In genomic region chr14:93332853-93333630, GRCh38 we compare ENCODE assay signal across 8 cellular contexts.
A peak's percentile ranks its signal among the peaks of the same experiment; 100 is the strongest.
DNase-seq lines count a peak whose midpoint lies in the region; ATAC-seq lines count a peak whose summit lies in the region.

Gene BTBD7 (minus strand): TSS chr14:93333036. CDS start chr14:93296051, 36,985 bp downstream.

- peaks cover 44% of the 10 kb centered on the region for H4K20me1 ChIP-seq in BLaER1

- H3K27ac ChIP-seq in BLaER1 (peak within 1 kb of the TSS; percentile 95), cingulate gyrus (ENCODE audit: low read depth, low read length) (peak within 1 kb of the TSS; percentile 91), layer of hippocampus (ENCODE audit: low read depth, low read length) (peak within 1 kb of the TSS; percentile 94)

- H3K36me3 ChIP-seq in BLaER1: peaks cover 19% of the 10 kb centered on the region

- ATAC-seq in GM19324 (IDR thresholded peaks at IDR 0.05; ENCODE audit: low FRiP score, unreplicated experiment) (peak; percentile 81), HG03460 (IDR thresholded peaks at IDR 0.05; ENCODE audit: unreplicated experiment) (peak; percentile 78)

- peak within 1 kb of the TSS; percentile 87 for H3K4me2 ChIP-seq in BLaER1

- peak within 1 kb of the TSS; percentile 90 for H3K4me3 ChIP-seq in BLaER1

- H3K4me1 ChIP-seq in BLaER1: peaks cover 36% of the 10 kb centered on the region

- DNase-seq in NCI-H526 (lab: John Stamatoyannopoulos, UW): peak; percentile 90 to 98
- peak; percentile 96 for DNase-seq in activated CD4-positive, alpha-beta T cell treated with anti-CD3 and anti-CD28 coated beads for 48 hours
- peak; percentile 90 to 93 (median 92) for DNase-seq in stimulated activated CD4-positive, alpha-beta T cell treated with anti-CD3 and anti-CD28 coated beads, Interleukin-1b, Interleukin-23, amount 100 ng/mL, for 24 hours (ENCODE audit: low read depth in 4 of 4, low spot score in 1 of 4)

- H3K27me3 ChIP-seq in BLaER1: no peaks in the 10 kb centered on the region
- no peaks in the 10 kb centered on the region for H3K27me3 ChIP-seq in layer of hippocampus (ENCODE audit: control insufficient read depth, insufficient read depth, low read length)

- H3K9ac ChIP-seq in BLaER1: peak within 1 kb of the TSS; percentile 96

- H3K9me3 ChIP-seq in BLaER1: peaks cover 28% of the 10 kb centered on the region

Comparison
In these comparisons a context has a peak if more than half of its experiments do, and no peak if none do; other contexts are left out.
1. Peak in every context shown above with its lines: DNase-seq, ATAC-seq, H3K4me3 ChIP-seq and H3K27ac ChIP-seq.